8 cellular contexts compared by ENCODE assay signal in genomic region chr2:206800501-206801416, GRCh38. TPM values are rescaled to one million over a fixed set of nuclear protein-coding genes. Genes with fewer than 3 reads are reported as not detected.
DNase-seq lines count a peak whose midpoint lies in the region; ATAC-seq and TF ChIP-seq lines count a peak whose summit lies in the region.

No MANE protein-coding gene starts in this region.

- 0 to 35% methylated on average over 4 to 12 of the region's 12 CpGs for WGBS in transverse colon (ENCODE audit: low coverage in 1 of 2), 2 donors

- DNase-seq in C1 segment of cervical spinal cord (lab: John Stamatoyannopoulos, UW): peak in 13 of 14 donors; percentile 19 to 78 (median 53)
- DNase-seq in HT1080 (ENCODE audit: low read depth): peak; percentile 73
- DNase-seq in NOMO-1 (lab: John Stamatoyannopoulos, UW; ENCODE audit: unreplicated experiment in 2 of 2): peak; percentile 36 to 72
- DNase-seq in activated T-cell treated with anti-CD3 and anti-CD28 coated beads, Interleukin-2, amount 50 U/mL, for 1 hour: peak; percentile 39
- DNase-seq in fibroblast of lung (ENCODE audit: low read depth in 2 of 2): peak; percentile 68 to 77
- DNase-seq in transverse colon: peak; percentile 57

- peak overlapping the region in 1 of 3 experiments; percentile 28 for H3K4me3 Mint-ChIP-seq in nephron

- H3K4me1 ChIP-seq in fibroblast of lung (ENCODE audit: control insufficient read depth, extremely low read depth, insufficient read depth, low read length): no peaks in the 10 kb centered on the region
- H3K4me1 ChIP-seq in transverse colon: peaks cover 0 to 9% (median 5%) of the 10 kb centered on the region in 4 donors

- no peak overlapping the region for H3K9ac ChIP-seq in fibroblast of lung (ENCODE audit: insufficient read depth, low read length)

- TF ChIP-seq POLR2A in transverse colon (IDR thresholded peaks at IDR 0.05): no peak

- no peaks in the 10 kb centered on the region for H3K27me3 ChIP-seq in fibroblast of lung (ENCODE audit: control insufficient read depth, insufficient read depth, low read length)
- no peaks in the 10 kb centered on the region for H3K27me3 ChIP-seq in transverse colon

- peak; percentile 48 for ATAC-seq in GM19043 (IDR thresholded peaks at IDR 0.05; ENCODE audit: low read depth, unreplicated experiment)

- H3K36me3 ChIP-seq in fibroblast of lung (ENCODE audit: control insufficient read depth, insufficient read depth, low read length) (no peaks in the 10 kb centered on the region), transverse colon (no peaks in the 10 kb centered on the region)

- H3K27ac ChIP-seq in fibroblast of lung (ENCODE audit: insufficient read depth, low read length) (no peak overlapping the region), transverse colon (no peak overlapping the region)

- H4K20me1 ChIP-seq in fibroblast of lung (ENCODE audit: control insufficient read depth, extremely low read depth, insufficient read depth, low read length): no peaks in the 10 kb centered on the region

- H3K36me3 Mint-ChIP-seq in nephron (ENCODE audit: low read depth): peaks cover 8% of the 10 kb centered on the region

- no peak overlapping the region for H3K4me3 ChIP-seq in fibroblast of lung (replicated peaks in 1 of 4; ENCODE audit: control extremely low read depth in 1 of 4, insufficient read depth in 1 of 4, low read depth in 3 of 4, low read length in 4 of 4)
- no peak overlapping the region for H3K4me3 ChIP-seq in transverse colon

- H3K4me2 ChIP-seq in fibroblast of lung (ENCODE audit: extremely low read depth, insufficient read depth, low read length): peak overlapping the region; percentile 26

- H3K9me3 Mint-ChIP-seq in nephron: no peaks in the 10 kb centered on the region

- peak overlapping the region; percentile 20 to 77 (median 73) for H3K27ac Mint-ChIP-seq in nephron

- TF ChIP-seq CTCF in fibroblast of lung (conservative IDR thresholded peaks at IDR 0.05 in 1 of 2, IDR thresholded peaks at IDR 0.05 in 1 of 2; ENCODE audit: low read depth in 1 of 2, low read length in 2 of 2) (peak; percentile 60 to 69), nephron (IDR thresholded peaks at IDR 0.05; ENCODE audit: unreplicated experiment in 3 of 3) (peak; percentile 70 to 76 (median 75)), transverse colon (IDR thresholded peaks at IDR 0.05) (peak; percentile 56 to 74 (median 67))

- peaks cover 41% of the 10 kb centered on the region for H3K4me1 Mint-ChIP-seq in nephron

- no peak for TF ChIP-seq EP300 in transverse colon (IDR thresholded peaks at IDR 0.05; ENCODE audit: low read depth)

- intact Hi-C loops in transverse colon (cut with DNase I; ENCODE audit: low total_unique reads): loop anchor here (5.0 to 10.0 kb wide), 2 partner anchors 174 to 677 kb away; no protein-coding TSS in a partner anchor

- H3K27me3 Mint-ChIP-seq in nephron (ENCODE audit: low read depth): no peaks in the 10 kb centered on the region

- in situ Hi-C loops in transverse colon (cut with MboI; ENCODE audit: low pct_ligation_motif_present in 1 of 4, low pct_unique_long_range_greater_than_20kb in 1 of 4, low sequenced_read_pairs in 3 of 4): no loop called here

- no peaks in the 10 kb centered on the region for H3K79me2 ChIP-seq in fibroblast of lung (ENCODE audit: control insufficient read depth, insufficient read depth, low read length)

- H2AFZ ChIP-seq in fibroblast of lung (ENCODE audit: low read length): no peak overlapping the region

- H3K9me3 ChIP-seq in fibroblast of lung (ENCODE audit: control insufficient read depth, insufficient read depth, low read depth, low read length) (no peaks in the 10 kb centered on the region), transverse colon (no peaks in the 10 kb centered on the region)

RNA-seq across cellular contexts. Expression of gene FASTKD2, which starts 35.4 kb away (rescaled TPM):
- total RNA-seq in HT1080 (2014; rRNA removed; shearing (Covaris generic)): 47.1 and 48.0 TPM in 2 replicates
- 37.4 and 40.8 TPM in 2 replicates for polyA plus RNA-seq in HT1080 (2015; cell fraction: cytosol; rRNA removed)
- 101 and 113 TPM in 2 replicates for polyA plus RNA-seq in HT1080 (2015; cell fraction: nucleus; rRNA removed)
- 37.2 and 37.8 TPM in 2 replicates for total RNA-seq in fibroblast of lung
- polyA plus RNA-seq in fibroblast of lung: 33.4 and 40.6 TPM in 2 replicates
- polyA plus RNA-seq in fibroblast of lung (2012): 17.2 and 20.9 TPM in 2 replicates
- polyA minus RNA-seq in fibroblast of lung (ENCODE audit: low replicate concordance): 8.0 and 9.5 TPM in 2 replicates
- total RNA-seq in transverse colon: 10 to 100 TPM in 3 of 4 donors, 1 to 10 TPM in 1; 6.8 to 24.9 (median 21.1) TPM

RNA-seq across cellular contexts. Expression of gene MDH1B, which starts 35.6 kb away (rescaled TPM):
- total RNA-seq in HT1080 (2014; rRNA removed; shearing (Covaris generic)): 0.29 and 1.1 TPM in 2 replicates
- 1.00 and 1.4 TPM in 2 replicates for polyA plus RNA-seq in HT1080 (2015; cell fraction: cytosol; rRNA removed)
- 0.57 and 0.67 TPM in 2 replicates for polyA plus RNA-seq in HT1080 (2015; cell fraction: nucleus; rRNA removed)
- total RNA-seq in fibroblast of lung (0.99 and 1.8 TPM in 2 replicates), transverse colon (100 to 1,000 TPM in 1 of 4 donors, under 1 TPM in 2, not detected in 1; 0.55 to 365 (median 0.79) TPM)
- 0.73 and 0.88 TPM in 2 replicates for polyA plus RNA-seq in fibroblast of lung
- polyA plus RNA-seq in fibroblast of lung (2012): 0.73 and 0.78 TPM in 2 replicates
- not detected in 2 replicates for polyA minus RNA-seq in fibroblast of lung (ENCODE audit: low replicate concordance)
